Comparison of ENCODE assay signal across 10 cellular contexts in genomic region chr4:22500831-22501714, GRCh38. TPM values are rescaled to one million over a fixed set of nuclear protein-coding genes. Genes with fewer than 3 reads are reported as not detected.
DNase-seq lines count a peak whose midpoint lies in the region; ATAC-seq, FAIRE-seq and TF ChIP-seq lines count a peak whose summit lies in the region.
"Had no signal": no experiment of that assay in that cellular context is flagged by ENCODE, and none has a peak within 500 bp of the region (broad histone marks: within the 10 kb centered on the region; RNA-seq: fewer than 3 reads in every experiment).

No MANE protein-coding gene starts in this region.

- TF ChIP-seq CTCF in Calu3 (IDR thresholded peaks at IDR 0.05; ENCODE audit: unreplicated experiment) (no peak), GM12878 (IDR thresholded peaks at IDR 0.05 in 2 of 3, conservative IDR thresholded peaks at IDR 0.05 in 1 of 3; ENCODE audit: control insufficient read depth in 2 of 3, extremely low read depth in 1 of 3, insufficient read depth in 1 of 3, low read depth in 3 of 3, low read length in 3 of 3) (no peak), parathyroid adenoma (IDR thresholded peaks at IDR 0.05) (no peak)

- peaks cover 41% of the 10 kb centered on the region for H3K4me1 Mint-ChIP-seq in Calu3 (ENCODE audit: low read depth, unreplicated experiment)
- H3K4me1 Mint-ChIP-seq: activated B cell treated with CpG ODN at 0.5 μM for 24 hours had no signal

- TF ChIP-seq RAD21 in GM12878 (IDR thresholded peaks at IDR 0.05; ENCODE audit: insufficient read depth, low read depth, low read length), result no peak

- intact Hi-C loops in Calu3 (cut with micrococcal nuclease; ENCODE audit: unreplicated experiment) (loop anchor here (2.0 to 5.0 kb wide), 3 partner anchors 14 to 106 kb away; no protein-coding TSS in a partner anchor), GM12878 (cut with micrococcal nuclease; ENCODE audit: unreplicated experiment) (loop anchor here (2.0 to 5.0 kb wide), 3 partner anchors 18 to 96 kb away; no protein-coding TSS in a partner anchor)

- in situ Hi-C loops in GM12878 (cut with MboI), result no loop called here

- H2AFZ ChIP-seq in GM12878 (ENCODE audit: control insufficient read depth, low read depth, low read length) (no peak overlapping the region), parathyroid adenoma (no peak overlapping the region)

- CTCF ChIA-PET in Calu3 (lab: Charles Lee) (interaction anchor here (1.0 to 1.8 kb wide), 4 partner anchors 14 to 106 kb away, joined by 3 to 4 read pairs (median 4); partner anchors contain the start of gene ADGRA3), GM12878 (lab: Yijun Ruan, JAX) (interaction anchor here (0.7 to 3.8 kb wide), 19 partner anchors 8 to 107 kb away, joined by 3 to 23 read pairs (median 4); no protein-coding TSS in a partner anchor)

- BruUV-seq in Calu3 (replicated peaks; lab: Mats Ljungman, UMichigan), result no TSS peak
- no TSS peak for BruUV-seq in GM12878 (replicated peaks; lab: Mats Ljungman, UMichigan)

- H3K79me2 ChIP-seq in GM12878 (ENCODE audit: control insufficient read depth, insufficient read depth, low read length) (no peaks in the 10 kb centered on the region), parathyroid adenoma (no peaks in the 10 kb centered on the region)

- no peak overlapping the region for H3K9ac ChIP-seq in GM12878 (ENCODE audit: control insufficient read depth, insufficient read depth, low read length)
- H3K9ac ChIP-seq in parathyroid adenoma, result no peak overlapping the region

- TF ChIP-seq POLR2A in GM12878 (IDR thresholded peaks at IDR 0.05; ENCODE audit: low read depth, low read length), result no peak

- peak; percentile 75 for ATAC-seq in HG03442 (IDR thresholded peaks at IDR 0.05; ENCODE audit: unreplicated experiment)
- ATAC-seq in GM12878, result peak; percentile 77
- ATAC-seq in GM21717 (IDR thresholded peaks at IDR 0.05; ENCODE audit: unreplicated experiment), result no peak

- DNase-seq in Calu3, result peak; percentile 72
- DNase-seq in GM12878 (ENCODE audit: low read depth, low spot score), result peak; percentile 28
- DNase-seq in NCI-H2107 (lab: John Stamatoyannopoulos, UW), result no peak
- no peak for DNase-seq in SIG-M5 treated with dmso at 0.1 percent for 504 hours (lab: John Stamatoyannopoulos, UW; ENCODE audit: unreplicated experiment)
- DNase-seq in GOT3 (lab: John Stamatoyannopoulos, UW), result no peak
- DNase-seq: activated B cell treated with CpG ODN at 0.5 μM for 24 hours, hippocampal formation had no signal

- H3K4me3 ChIP-seq in GM12878 (no peak overlapping the region), parathyroid adenoma (ENCODE audit: low read depth, low read length) (peak overlapping the region; percentile 35)

- H3K4me1 ChIP-seq in GM12878 (ENCODE audit: control insufficient read depth, insufficient read depth, low read length) (no peaks in the 10 kb centered on the region), parathyroid adenoma (no peaks in the 10 kb centered on the region)

- no peaks in the 10 kb centered on the region for H3K9me3 Mint-ChIP-seq in Calu3 (ENCODE audit: low read depth, unreplicated experiment)
- H3K9me3 Mint-ChIP-seq: activated B cell treated with CpG ODN at 0.5 μM for 24 hours had no signal

- SMC1A ChIA-PET in GM12878 (lab: Charles Lee; ENCODE audit: uncharacterized antibody, unreplicated experiment), result interaction anchor here (0.7 to 10.8 kb wide), 31 partner anchors 12 to 172 kb away, joined by 3 to 272 read pairs (median 5); no protein-coding TSS in a partner anchor

- peak in 1 of 2 experiments; percentile 70; a peak in 1 of 4 replicates for TF ChIP-seq EP300 in GM12878 (IDR thresholded peaks at IDR 0.05; ENCODE audit: borderline replicate concordance in 1 of 2, control insufficient read depth in 1 of 2, low read depth in 2 of 2, low read length in 2 of 2)

- peaks cover 15% of the 10 kb centered on the region for H3K36me3 Mint-ChIP-seq in Calu3 (ENCODE audit: insufficient read depth, unreplicated experiment)

- POLR2A ChIA-PET in GM12878 (lab: Charles Lee), result interaction anchor here (0.7 to 4.8 kb wide), 17 partner anchors 9 to 238 kb away, joined by 3 to 59 read pairs (median 4); partner anchors contain the start of gene ADGRA3

- WGBS in GM12878 (ENCODE audit: insufficient coverage, insufficient replicate concordance, low lambda C conversion rate, missing lambda C conversion rate), result 13% methylated on average over 6 of the region's 6 CpGs

- no peak overlapping the region for H3K4me3 Mint-ChIP-seq in Calu3 (ENCODE audit: low read depth, unreplicated experiment)
- H3K4me3 Mint-ChIP-seq: activated B cell treated with CpG ODN at 0.5 μM for 24 hours had no signal

- no peaks in the 10 kb centered on the region for H3K27me3 Mint-ChIP-seq in Calu3 (ENCODE audit: unreplicated experiment)
- H3K27me3 Mint-ChIP-seq: activated B cell treated with CpG ODN at 0.5 μM for 24 hours had no signal

- no peaks in the 10 kb centered on the region for H3K27me3 ChIP-seq in GM12878 (replicated peaks in 1 of 2; ENCODE audit: control insufficient read depth in 2 of 2, insufficient read depth in 2 of 2, low read length in 1 of 2)
- H3K27me3 ChIP-seq in parathyroid adenoma (ENCODE audit: control insufficient read depth, insufficient read depth, low read length), result no peaks in the 10 kb centered on the region

- H3K27ac ChIP-seq in GM12878 (ENCODE audit: control insufficient read depth, insufficient read depth) (no peak overlapping the region), parathyroid adenoma (no peak overlapping the region)

- no peak for FAIRE-seq in GM12878 (lab: Jason Lieb, UNC)

- no peaks in the 10 kb centered on the region for H3K9me3 ChIP-seq in GM12878 (replicated peaks; ENCODE audit: control insufficient read depth, insufficient read depth, low read length)
- H3K9me3 ChIP-seq in parathyroid adenoma (ENCODE audit: control insufficient read depth, low read length), result no peaks in the 10 kb centered on the region

- no peak overlapping the region for H3K27ac Mint-ChIP-seq in Calu3 (ENCODE audit: unreplicated experiment)
- H3K27ac Mint-ChIP-seq: activated B cell treated with CpG ODN at 0.5 μM for 24 hours had no signal

- RAD21 ChIA-PET in GM12878 (lab: Charles Lee; ENCODE audit: unreplicated experiment), result interaction anchor here (0.5 to 3.5 kb wide), 27 partner anchors 9 to 243 kb away, joined by 3 to 44 read pairs (median 4); no protein-coding TSS in a partner anchor

- H3K36me3 ChIP-seq in GM12878 (ENCODE audit: control insufficient read depth in 2 of 2, insufficient read depth in 2 of 2, low read length in 1 of 2) (no peaks in the 10 kb centered on the region), parathyroid adenoma (ENCODE audit: control insufficient read depth, insufficient read depth, low read length) (no peaks in the 10 kb centered on the region)

- no peaks in the 10 kb centered on the region for H4K20me1 ChIP-seq in GM12878 (ENCODE audit: control insufficient read depth, insufficient read depth)

- H3K4me2 ChIP-seq in GM12878 (ENCODE audit: control insufficient read depth, insufficient read depth) (no peak overlapping the region), parathyroid adenoma (ENCODE audit: low read length) (peak overlapping the region; percentile 61)

TF ChIP-seq in GM12878, 131 proteins besides CTCF, POLR2A, EP300 and RAD21 (continues in another document):
- TF ChIP-seq BCL11A (IDR thresholded peaks at IDR 0.05; ENCODE audit: low read depth, low read length) (peak; percentile 37; the same call in 1 of the 2 replicates), ZNF217 (IDR thresholded peaks at IDR 0.05) (0 out of 2 replicates have a peak, but pooled peaks have one; percentile 28), NKRF (conservative IDR thresholded peaks at IDR 0.05) (no peak; the same call in 1 of the 2 replicates), NFXL1 (IDR thresholded peaks at IDR 0.05; ENCODE audit: borderline replicate concordance) (no peak)

RNA-seq across cellular contexts. Expression of gene ADGRA3, which starts 14.8 kb away (rescaled TPM):
- 48.4 and 63.2 TPM in 2 replicates for total RNA-seq in Calu3 (2022)
- 169 and 174 TPM in 2 replicates for total RNA-seq in GM12878 (2013; cell fraction: nucleolus; rRNA removed)
- total RNA-seq in GM12878 (2014; rRNA removed), result 2.7 and 2.9 TPM in 2 replicates
- total RNA-seq in GM12878 (2014; rRNA removed; fragmentation: Illumina TruSeq; extraction: Trizol), result 3.1 TPM in 2 replicates
- total RNA-seq in GM12878 (2021), result 2.2 and 3.6 TPM in 2 replicates
- polyA plus RNA-seq in GM12878 (2011; ENCODE audit: low read depth), result 0.72 TPM
- 64.4 and 66.2 TPM in 2 replicates for polyA plus RNA-seq in GM12878 (2011; rRNA removed)
- polyA plus RNA-seq in GM12878 (2011; cell fraction: cytosol; rRNA removed), result 31.5 and 38.8 TPM in 2 replicates
- polyA plus RNA-seq in GM12878 (2011; cell fraction: nucleus; rRNA removed), result 83.6 and 87.1 TPM in 2 replicates
- polyA plus RNA-seq in GM12878 (2012), result 0.65 and 0.95 TPM in 2 replicates
- 3.1 and 3.5 TPM in 2 replicates for polyA plus RNA-seq in GM12878 (2014; fragmentation: Illumina TruSeq; extraction: Trizol)
- under 1 TPM; 0.24 to 0.64 TPM for polyA plus RNA-seq in GM12878 (2014; fragmentation: Nextera tagmentation; extraction: Ambion mirVana)
- 2.2 and 2.3 TPM in 2 replicates for polyA plus RNA-seq in GM12878 (2014; rRNA removed)
- polyA plus RNA-seq in GM12878 (2016; fragmentation: Nextera tagmentation; extraction: Ambion mirVana), result under 1 TPM; 0.95 to 0.98 TPM
- polyA minus RNA-seq in GM12878 (2011; rRNA and poly(A)+ RNA removed), result 119 and 243 TPM in 2 replicates
- 16.3 and 23.4 TPM in 2 replicates for polyA minus RNA-seq in GM12878 (2011; cell fraction: cytosol; rRNA and poly(A)+ RNA removed)
- 147 and 194 TPM in 2 replicates for polyA minus RNA-seq in GM12878 (2011; cell fraction: nucleus; rRNA and poly(A)+ RNA removed)
- total RNA-seq: activated B cell treated with CpG ODN at 0.5 μM for 24 hours had no signal

Comparison
In these comparisons a context has a peak if more than half of its experiments do, and no peak if none do; other contexts are left out.
1. DNase-seq: peak in Calu3 (single experiment) and GM12878 (single experiment); none in NCI-H2107 (single experiment), SIG-M5 treated with dmso at 0.1 percent for 504 hours (single experiment) and GOT3 (single experiment).